Comparison of ENCODE assay signal across 1 cellular context in the genomic region with DNA sequence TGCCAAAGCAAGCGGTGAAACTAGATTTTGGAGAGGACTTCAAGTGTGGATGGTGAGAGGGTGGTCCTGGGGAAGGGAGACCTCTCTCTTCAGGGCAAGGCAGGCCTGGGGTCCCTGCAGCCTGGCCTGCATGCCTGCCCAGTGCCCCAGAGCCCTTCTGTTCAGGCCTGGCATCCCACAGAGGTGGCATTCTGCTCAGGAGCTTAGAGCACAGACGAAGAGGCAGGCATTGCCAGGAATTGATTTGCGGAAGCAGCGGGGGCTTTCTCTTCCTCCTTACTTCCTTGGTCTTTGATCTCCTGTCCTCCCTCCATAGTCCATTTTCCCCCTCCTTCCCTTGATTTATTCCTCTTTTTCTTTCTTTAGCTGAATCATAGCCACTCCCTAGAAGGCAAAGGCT.
TF ChIP-seq lines count a peak whose summit lies in the region.

No MANE protein-coding gene starts in this region.

TF ChIP-seq in H1, 55 proteins besides CTCF, POLR2A, EP300 and RAD21:
- TF ChIP-seq, protein P1, sequence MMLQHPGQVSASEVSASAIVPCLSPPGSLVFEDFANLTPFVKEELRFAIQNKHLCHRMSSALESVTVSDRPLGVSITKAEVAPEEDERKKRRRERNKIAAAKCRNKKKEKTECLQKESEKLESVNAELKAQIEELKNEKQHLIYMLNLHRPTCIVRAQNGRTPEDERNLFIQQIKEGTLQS (IDR thresholded peaks at IDR 0.05; ENCODE audit: insufficient read depth, low read depth, low read length) = no peak
- no peak for TF ChIP-seq GABPA (IDR thresholded peaks at IDR 0.05; ENCODE audit: borderline replicate concordance, insufficient read depth, low read length)
- no peak for TF ChIP-seq RNF2 (IDR thresholded peaks at IDR 0.05; ENCODE audit: borderline replicate concordance, low read depth, low read length, missing control alignments, poor library complexity, severe bottlenecking)
- no peak for TF ChIP-seq RXRA (IDR thresholded peaks at IDR 0.05; ENCODE audit: insufficient read depth, low read depth, low read length)
- no peak for TF ChIP-seq SIRT6 (IDR thresholded peaks at IDR 0.05; ENCODE audit: low read length)
- TF ChIP-seq, protein P2, sequence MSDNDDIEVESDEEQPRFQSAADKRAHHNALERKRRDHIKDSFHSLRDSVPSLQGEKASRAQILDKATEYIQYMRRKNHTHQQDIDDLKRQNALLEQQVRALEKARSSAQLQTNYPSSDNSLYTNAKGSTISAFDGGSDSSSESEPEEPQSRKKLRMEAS (IDR thresholded peaks at IDR 0.05) = no peak
- TF ChIP-seq EZH2 (IDR thresholded peaks at IDR 0.05; ENCODE audit: low read depth, low read length, severe bottlenecking) = no peak
- no peak for TF ChIP-seq KDM5A (IDR thresholded peaks at IDR 0.05; ENCODE audit: low read length)
- no peak for TF ChIP-seq GTF2F1 (IDR thresholded peaks at IDR 0.05; ENCODE audit: borderline replicate concordance, low read depth, low read length)
- TF ChIP-seq BACH1 (IDR thresholded peaks at IDR 0.05; ENCODE audit: low read length) = no peak
- no peak for TF ChIP-seq HDAC6 (IDR thresholded peaks at IDR 0.05; ENCODE audit: low read depth, low read length)
- no peak for TF ChIP-seq CHD2 (IDR thresholded peaks at IDR 0.05; ENCODE audit: low read length)
- TF ChIP-seq SP4 (IDR thresholded peaks at IDR 0.05; ENCODE audit: low read length) = no peak
- TF ChIP-seq SP2 (IDR thresholded peaks at IDR 0.05; ENCODE audit: low read length) = no peak
- no peak for TF ChIP-seq NANOG (IDR thresholded peaks at IDR 0.05; ENCODE audit: insufficient read depth, low read depth, low read length, poor library complexity, severe bottlenecking)
- TF ChIP-seq SIN3A (conservative IDR thresholded peaks at IDR 0.05 in 1 of 2, IDR thresholded peaks at IDR 0.05 in 1 of 2; ENCODE audit: low read depth in 1 of 2, low read length in 2 of 2) = no peak
- no peak for TF ChIP-seq JUND (IDR thresholded peaks at IDR 0.05; ENCODE audit: low read length)
- no peak for TF ChIP-seq CTBP2 (IDR thresholded peaks at IDR 0.05; ENCODE audit: borderline replicate concordance, insufficient read depth, insufficient read length, low read length)
- no peak for TF ChIP-seq TAF1 (IDR thresholded peaks at IDR 0.05; ENCODE audit: low read depth, low read length)
- TF ChIP-seq SAP30 (IDR thresholded peaks at IDR 0.05; ENCODE audit: insufficient read depth, insufficient replicate concordance, low read length) = no peak
